ENCODE assay signal across 20 cellular contexts in the genomic region with DNA sequence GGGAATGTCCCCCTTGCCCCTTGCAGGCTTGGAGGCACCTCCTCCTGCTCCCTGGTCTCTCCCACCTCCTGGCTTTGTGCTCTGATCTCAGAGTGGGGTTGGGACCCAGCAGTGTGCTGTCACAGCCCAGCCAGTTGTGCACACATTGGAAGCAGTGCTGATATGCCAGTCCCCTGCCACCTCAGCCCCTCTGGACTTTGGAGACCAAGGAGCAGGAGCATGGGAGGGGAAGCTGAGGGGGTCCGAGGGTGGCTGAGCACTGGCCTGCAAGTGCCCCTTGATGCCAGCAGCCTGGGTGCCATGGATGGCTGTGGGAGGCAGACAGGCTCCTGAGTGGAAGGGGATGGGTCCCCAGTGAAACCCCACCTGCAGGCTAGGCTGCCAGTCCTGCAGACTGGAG.
"Had no signal": no experiment of that assay in that cellular context is flagged by ENCODE, and none has a peak within 500 bp of the region (broad histone marks: within the 10 kb centered on the region; RNA-seq: fewer than 3 reads in every experiment).

No MANE protein-coding gene starts in this region.

- DNase-seq: colonic mucosa; cortex of kidney; dermis blood vessel endothelial cell; dorsolateral prefrontal cortex; effector CD4-positive, alpha-beta T cell; effector CD8-positive, alpha-beta T cell; effector memory CD4-positive, alpha-beta T cell; effector memory CD8-positive, alpha-beta T cell; endodermal cell; erythroblast; esophagus squamous epithelium; foreskin fibroblast; foreskin keratinocyte; foreskin melanocyte; gastrocnemius medialis; glutamatergic neuron; head of caudate nucleus; heart left ventricle; heart right ventricle had no signal

- H3K4me3 Mint-ChIP-seq: dendritic cell treated with granulocyte-macrophage colony-stimulating factor and Interleukin-4, amounts not matched to agents 40 ng/mL and 50 ng/mL, for 4 days; effector memory CD8-positive, alpha-beta T cell; endodermal cell had no signal

- H3K27me3 Mint-ChIP-seq: dendritic cell treated with granulocyte-macrophage colony-stimulating factor and Interleukin-4, amounts not matched to agents 40 ng/mL and 50 ng/mL, for 4 days; effector memory CD8-positive, alpha-beta T cell had no signal

- H3K4me1 Mint-ChIP-seq: endodermal cell had no signal

- H3K27ac Mint-ChIP-seq: dendritic cell treated with granulocyte-macrophage colony-stimulating factor and Interleukin-4, amounts not matched to agents 40 ng/mL and 50 ng/mL, for 4 days; effector memory CD8-positive, alpha-beta T cell; endodermal cell had no signal
